Comparison of ENCODE assay signal across 11 cellular contexts in genomic region chr2:42386684-42387083, GRCh38. TPM values are rescaled to one million over a fixed set of nuclear protein-coding genes. Genes with fewer than 3 reads are reported as not detected.
A peak's percentile ranks its signal among the peaks of the same experiment; 100 is the strongest.
DNase-seq lines count a peak whose midpoint lies in the region; ATAC-seq and TF ChIP-seq lines count a peak whose summit lies in the region.
"Had no signal": no experiment of that assay in that cellular context is flagged by ENCODE, and none has a peak within 500 bp of the region (broad histone marks: within the 10 kb centered on the region; RNA-seq: fewer than 3 reads in every experiment).

No MANE protein-coding gene starts in this region.

- DNase-seq in BE2C: no peak
- peak; percentile 10 for DNase-seq in fibroblast of mammary gland (ENCODE audit: low read depth)
- no peak for DNase-seq in right cardiac atrium
- DNase-seq in effector memory CD8-positive, alpha-beta T cell: no peak
- DNase-seq: activated T-cell treated with anti-CD3 and anti-CD28 coated beads, Interleukin-2, amount 50 U/mL, for 1 hour had no signal

- no peak overlapping the region for H3K4me3 Mint-ChIP-seq in effector memory CD8-positive, alpha-beta T cell
- H3K4me3 Mint-ChIP-seq: stimulated activated naive CD8-positive, alpha-beta T cell treated with anti-CD3 and anti-CD28 coated beads, Interleukin-15, Interleukin-2, amounts not matched to agents 100 ng/mL and 50 ng/mL, for 24 hours had no signal

- H3K9ac ChIP-seq in OCI-LY1 (ENCODE audit: low read length): no peak overlapping the region

- H3K4me2 ChIP-seq in OCI-LY1 (ENCODE audit: low read length): no peak overlapping the region

- peaks cover 0 to 17% of the 10 kb centered on the region in 2 donors for H3K27me3 Mint-ChIP-seq in effector memory CD8-positive, alpha-beta T cell
- H3K27me3 Mint-ChIP-seq: stimulated activated naive CD8-positive, alpha-beta T cell treated with anti-CD3 and anti-CD28 coated beads, Interleukin-15, Interleukin-2, amounts not matched to agents 100 ng/mL and 50 ng/mL, for 24 hours had no signal

- peaks cover 8% of the 10 kb centered on the region for H3K4me1 ChIP-seq in BE2C
- H3K4me1 ChIP-seq in OCI-LY1 (ENCODE audit: insufficient read depth, low read length, severe bottlenecking): no peaks in the 10 kb centered on the region
- H3K4me1 ChIP-seq in gastroesophageal sphincter: no peaks in the 10 kb centered on the region
- H3K4me1 ChIP-seq in right cardiac atrium (ENCODE audit: control insufficient read depth, insufficient read depth, low read length): no peaks in the 10 kb centered on the region

- TF ChIP-seq POLR2A in gastroesophageal sphincter (IDR thresholded peaks at IDR 0.05): no peak

- WGBS in gastroesophageal sphincter (ENCODE audit: low coverage in 1 of 2), 2 donors: 80 to 89% methylated on average over 3 of the region's 5 CpGs
- 92% methylated on average over 5 of the region's 5 CpGs for WGBS in right cardiac atrium

- H3K27ac ChIP-seq in OCI-LY1 (ENCODE audit: low read depth, low read length, poor library complexity, severe bottlenecking) (no peak overlapping the region), gastroesophageal sphincter (no peak overlapping the region), right cardiac atrium (ENCODE audit: low read length) (no peak overlapping the region)
- H3K27ac ChIP-seq: neutrophil had no signal

- H3K4me1 Mint-ChIP-seq in effector memory CD8-positive, alpha-beta T cell (ENCODE audit: low read depth in 2 of 2): peaks cover 0 to 1% of the 10 kb centered on the region in 2 donors

- no peak overlapping the region for H3K27ac Mint-ChIP-seq in effector memory CD8-positive, alpha-beta T cell
- H3K27ac Mint-ChIP-seq: stimulated activated naive CD8-positive, alpha-beta T cell treated with anti-CD3 and anti-CD28 coated beads, Interleukin-15, Interleukin-2, amounts not matched to agents 100 ng/mL and 50 ng/mL, for 24 hours had no signal

- H3K79me2 ChIP-seq in OCI-LY1 (ENCODE audit: insufficient read depth, low read length): no peaks in the 10 kb centered on the region

- H3K4me3 ChIP-seq in BE2C (ENCODE audit: low read depth, low read length) (no peak overlapping the region), OCI-LY1 (ENCODE audit: low read depth, low read length, poor library complexity, severe bottlenecking) (no peak overlapping the region), fibroblast of mammary gland (ENCODE audit: control insufficient read depth, low read depth, low read length) (no peak overlapping the region), gastroesophageal sphincter (no peak overlapping the region), right cardiac atrium (ENCODE audit: low read length) (no peak overlapping the region)

- no peaks in the 10 kb centered on the region for H3K9me3 Mint-ChIP-seq in effector memory CD8-positive, alpha-beta T cell
- H3K9me3 Mint-ChIP-seq: stimulated activated naive CD8-positive, alpha-beta T cell treated with anti-CD3 and anti-CD28 coated beads, Interleukin-15, Interleukin-2, amounts not matched to agents 100 ng/mL and 50 ng/mL, for 24 hours had no signal

- ATAC-seq in GM19395 (IDR thresholded peaks at IDR 0.05; ENCODE audit: unreplicated experiment): peak; percentile 65
- ATAC-seq in GM21717 (IDR thresholded peaks at IDR 0.05; ENCODE audit: unreplicated experiment): no peak
- no peak for ATAC-seq in gastroesophageal sphincter
- ATAC-seq in right cardiac atrium: no peak
- no peak for ATAC-seq in effector memory CD8-positive, alpha-beta T cell (replicated peaks)

- no peaks in the 10 kb centered on the region for H3F3A ChIP-seq in OCI-LY1 (ENCODE audit: insufficient read depth, low read length)

- TF ChIP-seq EP300 in gastroesophageal sphincter (IDR thresholded peaks at IDR 0.05): no peak

- no peaks in the 10 kb centered on the region for H3K36me3 ChIP-seq in BE2C
- H3K36me3 ChIP-seq in OCI-LY1 (ENCODE audit: insufficient read depth, low read length): no peaks in the 10 kb centered on the region
- no peaks in the 10 kb centered on the region for H3K36me3 ChIP-seq in gastroesophageal sphincter
- H3K36me3 ChIP-seq: neutrophil had no signal

- H3K9me2 ChIP-seq in OCI-LY1 (ENCODE audit: low read depth, low read length): no peaks in the 10 kb centered on the region

- intact Hi-C loops in right cardiac atrium (cut with DNase I): no loop called here

- H3K9me3 ChIP-seq in BE2C: no peaks in the 10 kb centered on the region
- no peaks in the 10 kb centered on the region for H3K9me3 ChIP-seq in OCI-LY1 (ENCODE audit: low read length)
- H3K9me3 ChIP-seq in gastroesophageal sphincter: no peaks in the 10 kb centered on the region
- H3K9me3 ChIP-seq in right cardiac atrium (ENCODE audit: control insufficient read depth, low read length): no peaks in the 10 kb centered on the region
- H3K9me3 ChIP-seq: neutrophil had no signal

- H2AFZ ChIP-seq in OCI-LY1 (ENCODE audit: low read length): no peak overlapping the region

- H3K36me3 Mint-ChIP-seq in effector memory CD8-positive, alpha-beta T cell (ENCODE audit: insufficient read depth): no peaks in the 10 kb centered on the region

- no peaks in the 10 kb centered on the region for H3K27me3 ChIP-seq in BE2C
- H3K27me3 ChIP-seq in OCI-LY1 (ENCODE audit: insufficient read depth, low read length): no peaks in the 10 kb centered on the region
- H3K27me3 ChIP-seq in gastroesophageal sphincter: no peaks in the 10 kb centered on the region
- no peaks in the 10 kb centered on the region for H3K27me3 ChIP-seq in right cardiac atrium (ENCODE audit: control insufficient read depth, insufficient read depth)

- peak; percentile 63 for TF ChIP-seq CTCF in BE2C (IDR thresholded peaks at IDR 0.05; ENCODE audit: low read depth, low read length)
- peak; percentile 62 for TF ChIP-seq CTCF in OCI-LY1 (IDR thresholded peaks at IDR 0.05; ENCODE audit: low read length)
- peak; percentile 50 for TF ChIP-seq CTCF in fibroblast of mammary gland (conservative IDR thresholded peaks at IDR 0.05; ENCODE audit: control insufficient read depth, insufficient read depth, low read depth, low read length)
- no peak for TF ChIP-seq CTCF in gastroesophageal sphincter (IDR thresholded peaks at IDR 0.05)

- no peaks in the 10 kb centered on the region for H4K20me1 ChIP-seq in OCI-LY1 (ENCODE audit: insufficient read depth, low read length)

RNA-seq across cellular contexts. Expression of gene COX7A2L, which starts 25.7 kb away (rescaled TPM):
- polyA plus RNA-seq in BE2C (2012; ENCODE audit: insufficient read depth, insufficient read length, low read depth): 126 TPM
- total RNA-seq in gastroesophageal sphincter (100 to 1,000 TPM in 3 of 4 donors, 10 to 100 TPM in 1; 85.3 to 131 (median 113) TPM), right cardiac atrium (100 to 1,000 TPM in 3 of 4 donors, 10 to 100 TPM in 1; 96.1 to 128 (median 108) TPM)
- 114 TPM for polyA plus RNA-seq in right cardiac atrium

Comparison
In these comparisons a context has a peak if more than half of its experiments do, and no peak if none do; other contexts are left out.
1. CTCF ChIP-seq: peak in BE2C (single experiment), OCI-LY1 (single experiment) and fibroblast of mammary gland (single experiment); none in gastroesophageal sphincter (0 of 4).